Comparison of ENCODE assay signal across 8 cellular contexts in the genomic region with DNA sequence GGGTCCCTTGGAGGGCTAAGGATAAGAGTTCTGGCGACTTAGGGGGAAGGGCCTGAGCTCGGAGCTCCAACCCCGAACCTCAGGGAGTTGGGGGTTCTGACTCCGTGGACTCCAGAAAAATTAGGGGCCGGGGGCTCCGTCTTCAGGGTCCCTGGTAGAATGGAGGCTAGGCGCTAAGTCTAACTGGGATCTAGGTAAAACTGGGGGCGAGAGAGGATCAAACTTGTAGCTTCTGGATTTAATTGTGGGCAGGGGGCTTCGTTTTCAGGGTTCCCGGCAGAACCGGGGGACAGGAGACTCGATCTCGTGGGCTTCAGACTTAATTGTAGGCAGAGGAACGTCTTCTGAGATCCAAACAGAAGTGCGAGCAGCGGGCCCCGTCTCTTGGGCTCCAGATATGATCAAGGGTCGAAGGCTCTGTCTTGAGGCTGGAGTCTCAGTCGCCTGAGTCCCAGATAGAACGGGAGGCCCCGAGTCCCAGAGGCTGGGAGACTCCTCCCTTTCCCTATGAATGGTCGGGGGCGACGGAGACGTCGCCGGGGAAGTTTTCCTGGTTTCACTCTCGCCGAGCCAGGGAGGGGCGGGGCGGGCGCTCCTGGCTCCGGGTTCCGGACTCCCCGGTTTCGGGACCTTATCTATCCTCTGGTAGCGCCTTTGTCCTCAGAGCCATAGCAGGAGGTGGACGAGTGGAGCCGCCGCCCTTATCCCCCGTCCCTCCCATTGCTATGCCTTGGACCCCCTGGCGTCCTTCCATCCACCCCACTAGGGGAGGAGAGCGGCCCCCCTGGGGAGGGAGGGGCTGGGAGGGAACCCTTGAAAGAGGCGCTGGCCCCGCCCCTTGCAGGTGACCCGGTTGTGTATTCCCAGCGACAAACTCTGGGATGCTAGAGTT. TPM values are rescaled to one million over a fixed set of nuclear protein-coding genes. Genes with fewer than 3 reads are reported as not detected.
A peak's percentile ranks its signal among the peaks of the same experiment; 100 is the strongest.
DNase-seq lines count a peak whose midpoint lies in the region; ATAC-seq and TF ChIP-seq lines count a peak whose summit lies in the region.

No MANE protein-coding gene starts in this region.

- 1% methylated on average over 47 of the region's 47 CpGs for WGBS in right cardiac atrium

- DNase-seq in DMS79 (lab: John Stamatoyannopoulos, UW) (peak; percentile 26), NCI-H146 (lab: John Stamatoyannopoulos, UW) (peak; percentile 78), ascending aorta (ENCODE audit: low spot score in 2 of 2) (peak; percentile 51 to 85), right cardiac atrium (peak; percentile 83 to 92 (median 90)), NCI-H2029 (lab: John Stamatoyannopoulos, UW) (no peak), NK-92 (lab: John Stamatoyannopoulos, UW; ENCODE audit: unreplicated experiment) (no peak), NCI-H187 (lab: John Stamatoyannopoulos, UW) (no peak)

- H3K9me3 ChIP-seq in ascending aorta (no peaks in the 10 kb centered on the region), right cardiac atrium (ENCODE audit: control insufficient read depth, low read length) (no peaks in the 10 kb centered on the region)

- H3K36me3 ChIP-seq in ascending aorta, result no peaks in the 10 kb centered on the region
- no peaks in the 10 kb centered on the region for H3K36me3 ChIP-seq in rectal smooth muscle tissue (ENCODE audit: control insufficient read depth, insufficient read depth, low read length)

- no peak for TF ChIP-seq CTCF in ascending aorta (IDR thresholded peaks at IDR 0.05)

- H3K4me1 ChIP-seq in ascending aorta, result peaks cover 8 to 26% of the 10 kb centered on the region in 2 donors
- H3K4me1 ChIP-seq in right cardiac atrium (ENCODE audit: control insufficient read depth, insufficient read depth, low read length), result peaks cover 10% of the 10 kb centered on the region
- H3K4me1 ChIP-seq in rectal smooth muscle tissue (ENCODE audit: control insufficient read depth, insufficient read depth, low read length), result peaks cover 18% of the 10 kb centered on the region

- H3K9ac ChIP-seq in rectal smooth muscle tissue (ENCODE audit: low read length), result peak overlapping the region; percentile 94

- intact Hi-C loops in ascending aorta (cut with DNase I), result loop anchor here (1.0 to 5.0 kb wide), 3 partner anchors 43 to 330 kb away; a partner anchor contains a TSS
- intact Hi-C loops in right cardiac atrium (cut with DNase I), result loop anchor here in 1 of 4 donors (10.0 kb wide), 1 partner anchor 273 kb away; no protein-coding TSS in a partner anchor

- H3K27ac ChIP-seq in ascending aorta (peak overlapping the region; percentile 96 to 98), right cardiac atrium (ENCODE audit: low read length) (peak overlapping the region; percentile 95), rectal smooth muscle tissue (ENCODE audit: low read depth, low read length) (peak overlapping the region; percentile 90)

- H3K27me3 ChIP-seq in ascending aorta (no peaks in the 10 kb centered on the region), right cardiac atrium (ENCODE audit: control insufficient read depth, insufficient read depth) (no peaks in the 10 kb centered on the region), rectal smooth muscle tissue (ENCODE audit: control insufficient read depth, insufficient read depth, low read length) (no peaks in the 10 kb centered on the region)

- H3K4me3 ChIP-seq in ascending aorta (peak overlapping the region; percentile 97 to 99), right cardiac atrium (ENCODE audit: low read length) (peak overlapping the region; percentile 98), rectal smooth muscle tissue (ENCODE audit: low read length) (peak overlapping the region; percentile 83)

- ATAC-seq in right cardiac atrium, result peak; percentile 7 to 38

RNA-seq across cellular contexts. Expression of a gene that starts 1.3 kb away (rescaled TPM):
- total RNA-seq in ascending aorta, result 125 TPM
- 100 to 1,000 TPM in 1 of 4 donors, 10 to 100 TPM in 3; 47.8 to 106 (median 57.5) TPM for total RNA-seq in right cardiac atrium
- 44.2 TPM for polyA plus RNA-seq in right cardiac atrium

RNA-seq across cellular contexts. Expression of a gene that starts 38.5 kb away (rescaled TPM):
- total RNA-seq in ascending aorta (832 TPM), right cardiac atrium (100 to 1,000 TPM in 1 of 4 donors, 10 to 100 TPM in 3; 69.9 to 130 (median 80.1) TPM)
- 107 TPM for polyA plus RNA-seq in right cardiac atrium

RNA-seq across cellular contexts. Expression of a gene that starts 43.7 kb away (rescaled TPM):
- total RNA-seq in ascending aorta (25.5 TPM), right cardiac atrium (10 to 100 TPM; 36.7 to 51.4 (median 46.8) TPM)
- 38.5 TPM for polyA plus RNA-seq in right cardiac atrium

RNA-seq across cellular contexts. Expression of a gene that starts 58.2 kb away (rescaled TPM):
- 436 TPM for total RNA-seq in ascending aorta
- total RNA-seq in right cardiac atrium, result 10 to 100 TPM; 28.6 to 86.2 (median 82.2) TPM
- polyA plus RNA-seq in right cardiac atrium, result 109 TPM

Comparison
In these comparisons a context has a peak if more than half of its experiments do, and no peak if none do; other contexts are left out.
1. DNase-seq: peak in DMS79 (single experiment), NCI-H146 (single experiment), ascending aorta (2 of 2) and right cardiac atrium (3 of 3); none in NCI-H2029 (single experiment), NK-92 (single experiment) and NCI-H187 (0 of 2).
2. Peak in every context shown above with its lines, with median percentiles within 50 percentile points of each other: H3K27ac ChIP-seq and H3K4me3 ChIP-seq.